In genomic region chr18:35174093-35174731, GRCh38 we compare ENCODE assay signal across 8 cellular contexts.
DNase-seq lines count a peak whose midpoint lies in the region; ATAC-seq and TF ChIP-seq lines count a peak whose summit lies in the region.

No MANE protein-coding gene starts in this region.

- H3K9me3 ChIP-seq in T-helper 17 cell (ENCODE audit: control insufficient read depth, low read length, poor library complexity, severe bottlenecking) (no peaks in the 10 kb centered on the region), ovary (no peaks in the 10 kb centered on the region)

- in situ Hi-C loops in G401 (cut with HindIII; ENCODE audit: low sequenced_read_pairs) = no loop called here

- H3K27ac ChIP-seq in ovary = no peak overlapping the region

- no peak for TF ChIP-seq EP300 in ovary (IDR thresholded peaks at IDR 0.05)

- intact Hi-C loops in ovary (cut with DNase I) = no loop called here

- no peaks in the 10 kb centered on the region for H3K4me1 ChIP-seq in ovary (ENCODE audit: insufficient read depth)

- peaks cover 6% of the 10 kb centered on the region for H3K4me1 Mint-ChIP-seq in T-helper 17 cell

- peak; percentile 84 for ATAC-seq in GM21786 (IDR thresholded peaks at IDR 0.05; ENCODE audit: unreplicated experiment)
- peak; percentile 60 for ATAC-seq in T-helper 17 cell
- no peak for ATAC-seq in HG02970 (IDR thresholded peaks at IDR 0.05; ENCODE audit: low FRiP score, unreplicated experiment)

- no peaks in the 10 kb centered on the region for H3K27me3 ChIP-seq in ovary

- no peak overlapping the region for H3K4me3 Mint-ChIP-seq in T-helper 17 cell

- no peaks in the 10 kb centered on the region for H3K27me3 Mint-ChIP-seq in T-helper 17 cell

- no peak overlapping the region for H3K27ac Mint-ChIP-seq in T-helper 17 cell

- DNase-seq in GM10266 (ENCODE audit: extremely low spot score) (peak; percentile 12), NAMALWA (ENCODE audit: low spot score) (peak; percentile 85), T-helper 17 cell (no peak), ovary (no peak), G401 (ENCODE audit: low spot score) (no peak)
- DNase-seq in central memory CD4-positive, alpha-beta T cell = no peak

- TF ChIP-seq CTCF in GM10266 (IDR thresholded peaks at IDR 0.05; ENCODE audit: control insufficient read depth, insufficient read depth, low read depth, missing control alignments) = no peak
- TF ChIP-seq CTCF in ovary (IDR thresholded peaks at IDR 0.05) = no peak

- H3K36me3 ChIP-seq in ovary = no peaks in the 10 kb centered on the region

- WGBS in ovary, 3 donors = 30 to 37% (median 33%) methylated on average over 5 of the region's 5 CpGs

- TF ChIP-seq POLR2A in ovary (IDR thresholded peaks at IDR 0.05) = no peak

- H3K36me3 Mint-ChIP-seq in T-helper 17 cell (ENCODE audit: low read depth) = peaks cover 2% of the 10 kb centered on the region

- H3K4me3 ChIP-seq in ovary = no peak overlapping the region

Comparison
In these comparisons a context has a peak if more than half of its experiments do, and no peak if none do; other contexts are left out.
1. DNase-seq: peak in GM10266 (single experiment) and NAMALWA (single experiment); none in T-helper 17 cell (0 of 3), ovary (0 of 5), central memory CD4-positive, alpha-beta T cell (single experiment) and G401 (single experiment).